11 cellular contexts compared by ENCODE assay signal in the genomic region with DNA sequence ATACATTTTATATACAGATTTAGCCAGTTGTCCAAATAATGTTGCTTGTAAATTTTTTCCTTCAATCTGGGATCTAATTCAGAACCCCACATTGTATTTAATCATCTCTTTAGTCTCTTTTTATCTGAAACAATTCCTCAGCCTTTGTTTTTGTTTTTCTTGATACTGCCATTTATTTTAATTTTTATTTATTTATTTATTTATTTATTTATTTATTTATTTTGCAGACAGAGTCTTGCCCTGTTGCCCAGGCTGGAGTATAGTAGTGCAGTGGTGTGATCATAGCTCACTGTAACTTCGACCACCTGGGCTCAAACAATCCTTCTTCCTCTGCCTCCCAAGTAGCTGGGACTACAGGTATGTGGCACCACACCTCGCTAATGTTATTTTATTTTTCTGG.
"Had no signal": no experiment of that assay in that cellular context is flagged by ENCODE, and none has a peak within 500 bp of the region (broad histone marks: within the 10 kb centered on the region; RNA-seq: fewer than 3 reads in every experiment).

No MANE protein-coding gene starts in this region.

- ATAC-seq: GM23338, HCT116 had no signal

- H3K27ac ChIP-seq: GM23248 had no signal

- H3K36me3 ChIP-seq: HAP-1 had no signal

- FAIRE-seq: H1, H54 had no signal

- DNase-seq: GM23248, GOT3, H7, H9, HCEC 1CT, HFFc6 had no signal

- H3K9me3 ChIP-seq: HAP-1 had no signal

- H3K4me1 ChIP-seq: HAP-1 had no signal

- H3K4me3 ChIP-seq: GM23248, GM23338, HAP-1 had no signal
